33 cellular contexts compared by ENCODE assay signal in the genomic region with DNA sequence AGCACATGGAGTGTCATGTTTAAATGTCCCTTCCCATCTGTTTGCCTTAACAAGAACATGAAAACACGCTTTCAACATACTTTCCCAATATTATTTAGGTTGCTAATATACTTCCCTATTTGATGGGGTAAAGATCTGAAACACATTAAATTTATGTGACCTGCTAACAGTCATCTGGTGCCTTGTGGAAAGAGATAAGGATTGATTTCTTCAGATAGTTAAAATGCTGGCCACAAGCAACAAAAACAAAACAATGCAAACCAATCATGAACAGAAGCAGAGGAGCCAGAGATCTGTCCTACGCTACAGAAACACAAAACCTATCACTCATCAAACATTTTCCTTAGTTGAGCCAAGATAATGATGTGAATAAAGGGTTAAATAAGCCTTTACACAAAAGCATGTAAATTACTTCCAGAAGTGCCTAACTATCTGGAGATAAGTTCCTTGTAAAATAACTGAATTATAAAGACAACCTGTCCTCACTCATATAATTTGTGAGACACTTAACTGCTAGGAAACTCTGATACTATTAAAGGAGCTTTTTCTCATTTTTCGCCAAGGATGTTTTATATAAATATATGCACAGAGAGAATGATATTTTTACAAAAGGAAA.
"Had no signal": no experiment of that assay in that cellular context is flagged by ENCODE, and none has a peak within 500 bp of the region (broad histone marks: within the 10 kb centered on the region; RNA-seq: fewer than 3 reads in every experiment).

No MANE protein-coding gene starts in this region.

- H3K9me3 Mint-ChIP-seq: activated B cell treated with CpG ODN at 0.5 μM for 24 hours; activated CD8-positive, alpha-beta T cell treated with anti-CD3 and anti-CD28 coated beads for 36 hours; activated naive CD4-positive, alpha-beta T cell treated with anti-CD3 and anti-CD28 coated beads for 36 hours; activated naive CD4-positive, alpha-beta T cell treated with anti-CD3 and anti-CD28 coated beads, Interleukin-2, amount 50 U/mL, for 24 hours; activated naive CD8-positive, alpha-beta T cell treated with anti-CD3 and anti-CD28 coated beads for 36 hours; activated naive CD8-positive, alpha-beta T cell treated with anti-CD3 and anti-CD28 coated beads, Interleukin-2, amount 50 U/mL, for 24 hours; activated T-helper 1 cell treated with anti-CD3 and anti-CD28 coated beads, Interleukin-12 subunit alpha, Interleukin-12 subunit beta, Interleukin-2, Interleukin-4 antibody, amounts not matched to agents 30 ng/mL and 10 ng/mL and 1 ng/mL, durations not matched to agents 14 hours and 24 hours and 36 hours; activated T-helper 2 cell treated with anti-CD3 and anti-CD28 coated beads, Interferon-gamma antibody, Interleukin-2, Interleukin-4, amounts not matched to agents 10 μg/mL and 5 μg/mL and 100 μg/mL, durations not matched to agents 14 hours and 24 hours and 36 hours; T-helper 2 cell treated with Interferon-gamma antibody and Interleukin-4, amounts not matched to agents 5 μg/mL and 100 μg/mL, for 36 hours had no signal

- H3K36me3 Mint-ChIP-seq: activated naive CD4-positive, alpha-beta T cell treated with anti-CD3 and anti-CD28 coated beads, Interleukin-2, amount 50 U/mL, for 24 hours; activated naive CD8-positive, alpha-beta T cell treated with anti-CD3 and anti-CD28 coated beads for 36 hours; brain had no signal

- H3K4me3 ChIP-seq: adrenal gland, breast epithelium, cardiac muscle cell, colonic mucosa, heart right ventricle, hepatocyte had no signal

- H3K27ac ChIP-seq: adrenal gland, breast epithelium, cardiac muscle cell, colonic mucosa, epithelial cell of prostate, heart right ventricle, hepatocyte, WERI-Rb-1 had no signal

- ATAC-seq: activated CD4-positive, CD25-positive, alpha-beta regulatory T cell treated with anti-CD3 and anti-CD28 coated beads, Interleukin-2, amount 50 U/mL, for 24 hours; activated CD8-positive, alpha-beta T cell treated with anti-CD3 and anti-CD28 coated beads for 36 hours; activated naive CD8-positive, alpha-beta T cell treated with anti-CD3 and anti-CD28 coated beads, Interleukin-2, amount 50 U/mL, for 24 hours; heart right ventricle; T-helper 17 cell had no signal

- H3K79me2 ChIP-seq: hepatocyte had no signal

- H2AFZ ChIP-seq: hepatocyte had no signal

- H3K36me3 ChIP-seq: adrenal gland, breast epithelium, cardiac muscle cell, colonic mucosa, heart right ventricle, WERI-Rb-1 had no signal

- H3K4me3 Mint-ChIP-seq: activated B cell treated with CpG ODN at 0.5 μM for 24 hours; activated CD8-positive, alpha-beta T cell treated with anti-CD3 and anti-CD28 coated beads for 36 hours; activated naive CD4-positive, alpha-beta T cell treated with anti-CD3 and anti-CD28 coated beads for 36 hours; activated naive CD4-positive, alpha-beta T cell treated with anti-CD3 and anti-CD28 coated beads, Interleukin-2, amount 50 U/mL, for 24 hours; activated naive CD8-positive, alpha-beta T cell treated with anti-CD3 and anti-CD28 coated beads for 36 hours; activated naive CD8-positive, alpha-beta T cell treated with anti-CD3 and anti-CD28 coated beads, Interleukin-2, amount 50 U/mL, for 24 hours; activated T-helper 1 cell treated with anti-CD3 and anti-CD28 coated beads, Interleukin-12 subunit alpha, Interleukin-12 subunit beta, Interleukin-2, Interleukin-4 antibody, amounts not matched to agents 30 ng/mL and 10 ng/mL and 1 ng/mL, durations not matched to agents 14 hours and 24 hours and 36 hours; brain; T-helper 17 cell; T-helper 2 cell treated with Interferon-gamma antibody and Interleukin-4, amounts not matched to agents 5 μg/mL and 100 μg/mL, for 36 hours had no signal

- H3K9me3 ChIP-seq: adrenal gland, breast epithelium, colonic mucosa, heart right ventricle had no signal

- H3K4me1 ChIP-seq: adrenal gland, breast epithelium, colonic mucosa, heart right ventricle had no signal

- H3K27me3 ChIP-seq: adrenal gland, breast epithelium, cardiac muscle cell, colonic mucosa, hepatocyte had no signal

- DNase-seq: activated B cell treated with CpG ODN at 0.5 μM for 24 hours; activated CD4-positive, alpha-beta T cell treated with anti-CD3 and anti-CD28 coated beads for 48 hours; activated CD4-positive, alpha-beta T cell treated with anti-CD3 and anti-CD28 coated beads, Interleukin-2, amount 50 U/mL, for 1 hour; activated CD4-positive, alpha-beta T cell treated with anti-CD3 and anti-CD28 coated beads, Interleukin-2, amount 50 U/mL, for 48 hours; activated CD8-positive, alpha-beta memory T cell treated with anti-CD3 and anti-CD28 coated beads for 24 hours; activated CD8-positive, alpha-beta T cell treated with anti-CD3 and anti-CD28 coated beads for 36 hours; activated effector memory CD4-positive, alpha-beta T cell treated with anti-CD3 and anti-CD28 coated beads, Interleukin-2, amount 50 U/mL, for 16 hours; activated naive CD4-positive, alpha-beta T cell treated with anti-CD3 and anti-CD28 coated beads for 36 hours; activated naive CD8-positive, alpha-beta T cell treated with anti-CD3 and anti-CD28 coated beads for 36 hours; activated naive CD8-positive, alpha-beta T cell treated with anti-CD3 and anti-CD28 coated beads, Interleukin-2, amount 50 U/mL, for 24 hours; activated T-cell treated with anti-CD3 and anti-CD28 coated beads, Interleukin-2, amount 50 U/mL, for 48 hours; adrenal gland; amygdala; aorta; central memory CD4-positive, alpha-beta T cell; cerebellar nuclear complex; colonic mucosa; effector CD8-positive, alpha-beta T cell; foreskin fibroblast; heart right ventricle; T-helper 17 cell; T1000; WERI-Rb-1 had no signal

- H3K4me1 Mint-ChIP-seq: activated B cell treated with CpG ODN at 0.5 μM for 24 hours; activated naive CD4-positive, alpha-beta T cell treated with anti-CD3 and anti-CD28 coated beads, Interleukin-2, amount 50 U/mL, for 24 hours; activated naive CD8-positive, alpha-beta T cell treated with anti-CD3 and anti-CD28 coated beads for 36 hours; activated naive CD8-positive, alpha-beta T cell treated with anti-CD3 and anti-CD28 coated beads, Interleukin-2, amount 50 U/mL, for 24 hours; T-helper 17 cell had no signal

- H3K4me2 ChIP-seq: hepatocyte had no signal

- H3K27me3 Mint-ChIP-seq: activated B cell treated with CpG ODN at 0.5 μM for 24 hours, brain had no signal

- H3K27ac Mint-ChIP-seq: activated B cell treated with CpG ODN at 0.5 μM for 24 hours; activated CD8-positive, alpha-beta T cell treated with anti-CD3 and anti-CD28 coated beads for 36 hours; activated naive CD4-positive, alpha-beta T cell treated with anti-CD3 and anti-CD28 coated beads for 36 hours; activated naive CD4-positive, alpha-beta T cell treated with anti-CD3 and anti-CD28 coated beads, Interleukin-2, amount 50 U/mL, for 24 hours; activated naive CD8-positive, alpha-beta T cell treated with anti-CD3 and anti-CD28 coated beads for 36 hours; activated naive CD8-positive, alpha-beta T cell treated with anti-CD3 and anti-CD28 coated beads, Interleukin-2, amount 50 U/mL, for 24 hours; activated T-helper 1 cell treated with anti-CD3 and anti-CD28 coated beads, Interleukin-12 subunit alpha, Interleukin-12 subunit beta, Interleukin-2, Interleukin-4 antibody, amounts not matched to agents 30 ng/mL and 10 ng/mL and 1 ng/mL, durations not matched to agents 14 hours and 24 hours and 36 hours; activated T-helper 2 cell treated with anti-CD3 and anti-CD28 coated beads, Interferon-gamma antibody, Interleukin-2, Interleukin-4, amounts not matched to agents 10 μg/mL and 5 μg/mL and 100 μg/mL, durations not matched to agents 14 hours and 24 hours and 36 hours; T-helper 17 cell; T-helper 2 cell treated with Interferon-gamma antibody and Interleukin-4, amounts not matched to agents 5 μg/mL and 100 μg/mL, for 36 hours had no signal
